In the genomic region with DNA sequence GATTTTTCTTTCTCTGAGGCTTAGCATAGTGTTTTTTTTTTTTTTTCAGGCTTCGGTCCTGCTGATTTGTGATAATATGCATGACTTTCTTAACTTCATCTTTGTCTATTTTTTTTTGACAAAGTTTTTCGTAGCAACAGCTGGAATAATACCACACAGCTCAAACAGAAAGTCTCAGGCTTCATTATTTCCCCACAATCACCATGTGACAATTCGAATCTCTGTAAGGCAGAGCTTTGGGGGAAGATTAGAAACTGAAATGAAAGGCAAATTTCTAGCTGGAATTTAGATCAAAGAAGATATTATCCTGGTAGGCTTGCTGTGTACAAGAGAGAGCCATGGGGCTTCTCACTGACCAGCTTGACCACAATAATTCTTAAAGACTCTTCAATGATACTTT, we compare ENCODE assay signal across 23 cellular contexts. TPM values are rescaled to one million over a fixed set of nuclear protein-coding genes. Genes with fewer than 3 reads are reported as not detected.
DNase-seq lines count a peak whose midpoint lies in the region; ATAC-seq and TF ChIP-seq lines count a peak whose summit lies in the region.
"Had no signal": no experiment of that assay in that cellular context is flagged by ENCODE, and none has a peak within 500 bp of the region (broad histone marks: within the 10 kb centered on the region; RNA-seq: fewer than 3 reads in every experiment).

No MANE protein-coding gene starts in this region.

- H3K9me3 ChIP-seq in heart right ventricle = peaks cover 0 to 7% (median 0%) of the 10 kb centered on the region in 11 donors
- no peaks in the 10 kb centered on the region for H3K9me3 ChIP-seq in right cardiac atrium (ENCODE audit: control insufficient read depth, low read length)
- H3K9me3 ChIP-seq in SJCRH30 (replicated peaks) = no peaks in the 10 kb centered on the region
- H3K9me3 ChIP-seq in spleen = no peaks in the 10 kb centered on the region
- no peaks in the 10 kb centered on the region for H3K9me3 ChIP-seq in CD4-positive, alpha-beta memory T cell (ENCODE audit: control insufficient read depth in 1 of 2, low read length in 2 of 2)
- H3K9me3 ChIP-seq: BE2C, SK-N-SH had no signal

- intact Hi-C loops in heart right ventricle (cut with DNase I) (loop anchor here in 4 of 10 donors (5.0 to 10.0 kb wide), 4 partner anchors 42 to 208 kb away; no protein-coding TSS in a partner anchor), right cardiac atrium (cut with DNase I) (no loop called here), spleen (cut with DNase I; ENCODE audit: low total_unique reads) (no loop called here)
- intact Hi-C loops in CD4-positive, alpha-beta memory T cell (cut with micrococcal nuclease) = no loop called here

- H3K4me3 Mint-ChIP-seq in CD4-positive, alpha-beta memory T cell = no peak overlapping the region
- H3K4me3 Mint-ChIP-seq: CD4-positive, alpha-beta T cell; HFFc6 had no signal

- CTCF ChIA-PET in CD4-positive, alpha-beta memory T cell (lab: Charles Lee; ENCODE audit: partially characterized antibody) = interaction anchor here (1.2 to 1.8 kb wide), 2 partner anchors 10 to 12 kb away, joined by 4 read pairs; no protein-coding TSS in a partner anchor

- ATAC-seq in heart right ventricle (no peak), right cardiac atrium (no peak)
- ATAC-seq: PC-3 had no signal

- H3K9me3 Mint-ChIP-seq in CD4-positive, alpha-beta memory T cell = peaks cover 0 to 5% (median 0%) of the 10 kb centered on the region in 8 donors

- no peak for TF ChIP-seq POLR2A in spleen (IDR thresholded peaks at IDR 0.05)

- POLR2A ChIA-PET in CD4-positive, alpha-beta memory T cell (lab: Charles Lee; ENCODE audit: partially characterized antibody) = interaction anchor here (0.8 to 2.1 kb wide), 5 partner anchors 14 to 55 kb away, joined by 3 to 9 read pairs (median 4); no protein-coding TSS in a partner anchor

- 49 to 62% methylated on average over 3 of the region's 3 CpGs for WGBS in heart right ventricle, 2 donors
- 44% methylated on average over 3 of the region's 3 CpGs for WGBS in right cardiac atrium
- 62 to 81% (median 68%) methylated on average over 3 of the region's 3 CpGs for WGBS in spleen, 5 donors

- DNase-seq in heart right ventricle (no peak), right cardiac atrium (no peak), SJCRH30 (peak; percentile 57 to 95), myocyte (ENCODE audit: low read depth) (peak; percentile 84), spleen (no peak), SIG-M5 (lab: John Stamatoyannopoulos, UW) (no peak)
- no peak for DNase-seq in activated CD8-positive, alpha-beta memory T cell treated with anti-CD3 and anti-CD28 coated beads for 24 hours
- no peak for DNase-seq in CD4-positive, alpha-beta memory T cell
- DNase-seq: 8988T; BE2C; Calu3; CD4-positive, alpha-beta T cell; DMS53; HFFc6; NCI-H1105; NCI-H1694 treated with DMSO at 0.1 percent for 48 hours; NCI-H2107; NCI-H226; NCI-H526 treated with DMSO at 0.1 percent for 48 hours; NK-92 treated with Interleukin-12 subunit alpha and Interleukin-12 subunit beta, amount 100 ng/mL, for 24 hours; PC-3; SK-N-SH had no signal

- H3K27ac ChIP-seq in heart right ventricle (peak overlapping the region in 6 of 10 donors; percentile 33 to 88 (median 53)), right cardiac atrium (ENCODE audit: low read length) (no peak overlapping the region), SJCRH30 (peak overlapping the region; percentile 86), spleen (peak overlapping the region in 5 of 8 donors; percentile 28 to 77 (median 75))
- no peak overlapping the region for H3K27ac ChIP-seq in CD4-positive, alpha-beta memory T cell (ENCODE audit: low read depth, low read length)

- H3K4me3 ChIP-seq in heart right ventricle (no peak overlapping the region), right cardiac atrium (ENCODE audit: low read length) (no peak overlapping the region), SJCRH30 (no peak overlapping the region), spleen (no peak overlapping the region)
- no peak overlapping the region for H3K4me3 ChIP-seq in CD4-positive, alpha-beta memory T cell (ENCODE audit: low read length in 2 of 2)

- H3K27me3 Mint-ChIP-seq in CD4-positive, alpha-beta memory T cell = no peaks in the 10 kb centered on the region
- H3K27me3 Mint-ChIP-seq: CD4-positive, alpha-beta T cell had no signal

- no peak overlapping the region for H3K27ac Mint-ChIP-seq in CD4-positive, alpha-beta memory T cell
- H3K27ac Mint-ChIP-seq: CD4-positive, alpha-beta T cell; HFFc6 had no signal

- H3K27me3 ChIP-seq in heart right ventricle (no peaks in the 10 kb centered on the region), right cardiac atrium (ENCODE audit: control insufficient read depth, insufficient read depth) (no peaks in the 10 kb centered on the region), SJCRH30 (no peaks in the 10 kb centered on the region), spleen (replicated peaks in 1 of 7) (peaks cover 0 to 4% (median 0%) of the 10 kb centered on the region in 7 donors)
- H3K27me3 ChIP-seq in CD4-positive, alpha-beta memory T cell (ENCODE audit: insufficient read depth, low read length) = no peaks in the 10 kb centered on the region
- H3K27me3 ChIP-seq: BE2C had no signal

- H3K4me1 ChIP-seq in heart right ventricle = peaks cover 7 to 53% (median 47%) of the 10 kb centered on the region in 9 donors
- peaks cover 8% of the 10 kb centered on the region for H3K4me1 ChIP-seq in right cardiac atrium (ENCODE audit: control insufficient read depth, insufficient read depth, low read length)
- peaks cover 56% of the 10 kb centered on the region for H3K4me1 ChIP-seq in SJCRH30
- peaks cover 11 to 42% (median 32%) of the 10 kb centered on the region in 6 donors for H3K4me1 ChIP-seq in spleen
- H3K4me1 ChIP-seq in CD4-positive, alpha-beta memory T cell (ENCODE audit: insufficient read depth, low read length) = no peaks in the 10 kb centered on the region
- H3K4me1 ChIP-seq: BE2C had no signal

- peaks cover 6 to 12% (median 7%) of the 10 kb centered on the region in 4 donors for H3K4me1 Mint-ChIP-seq in CD4-positive, alpha-beta memory T cell

- TF ChIP-seq CTCF in heart right ventricle (IDR thresholded peaks at IDR 0.05) = no peak
- no peak for TF ChIP-seq CTCF in spleen (IDR thresholded peaks at IDR 0.05 in 8 of 11, conservative IDR thresholded peaks at IDR 0.05 in 3 of 11)

- no peaks in the 10 kb centered on the region for H3K36me3 Mint-ChIP-seq in CD4-positive, alpha-beta memory T cell

- H3K36me3 ChIP-seq in heart right ventricle (no peaks in the 10 kb centered on the region), SJCRH30 (no peaks in the 10 kb centered on the region), spleen (no peaks in the 10 kb centered on the region)
- no peaks in the 10 kb centered on the region for H3K36me3 ChIP-seq in CD4-positive, alpha-beta memory T cell (ENCODE audit: insufficient read depth, low read length)
- H3K36me3 ChIP-seq: BE2C had no signal

RNA-seq across cellular contexts. Expression of a gene that starts 12.3 kb away (rescaled TPM):
- total RNA-seq in heart right ventricle (1 to 10 TPM in 3 of 10 donors, under 1 TPM in 7; 0.36 to 5.3 (median 0.75) TPM), right cardiac atrium (1 to 10 TPM in 2 of 4 donors, under 1 TPM in 2; 0.64 to 1.5 (median 0.89) TPM), myocyte (0.45 and 0.57 TPM in 2 replicates), spleen (10 to 100 TPM in 6 of 7 donors, 1 to 10 TPM in 1; 8.5 to 22.4 (median 17.5) TPM)
- polyA plus RNA-seq in heart right ventricle (under 1 TPM; 0.10 to 0.15 TPM), right cardiac atrium (0.14 TPM), spleen (1 to 10 TPM; 1.3 to 2.9 (median 2.3) TPM)
- 0.18 and 0.24 TPM in 2 replicates for total RNA-seq in SJCRH30 (2014; rRNA removed; shearing (Covaris generic))
- 0.38 TPM for polyA plus RNA-seq in myocyte (2012)
- total RNA-seq in CD4-positive, alpha-beta memory T cell = 100 to 1,000 TPM; 203 to 222 TPM
- polyA plus RNA-seq in CD4-positive, alpha-beta memory T cell = 100 to 1,000 TPM in 1 of 2 donors, 10 to 100 TPM in 1; 80.0 to 132 TPM
- total RNA-seq: Calu3, HFFc6, HT-29, PC-3 had no signal

Comparison
In these comparisons a context has a peak if more than half of its experiments do, and no peak if none do; other contexts are left out.
1. H3K27ac ChIP-seq: peak in heart right ventricle (6 of 10), SJCRH30 (single experiment) and spleen (5 of 8); none in right cardiac atrium (single experiment) and CD4-positive, alpha-beta memory T cell (single experiment).
2. DNase-seq: peak in SJCRH30 (2 of 2) and myocyte (single experiment); none in heart right ventricle (0 of 2), right cardiac atrium (0 of 3), spleen (single experiment), SIG-M5 (single experiment), activated CD8-positive, alpha-beta memory T cell treated with anti-CD3 and anti-CD28 coated beads for 24 hours (single experiment) and CD4-positive, alpha-beta memory T cell (0 of 5).
3. RNA of a gene that starts 12.3 kb away (total RNA-seq): 203 to 222 TPM in CD4-positive, alpha-beta memory T cell; 8.5 to 22.4 TPM in spleen, 0.64 to 1.5 TPM in right cardiac atrium, 0.36 to 5.3 TPM in heart right ventricle, 0.45 to 0.57 TPM in myocyte and 0.18 to 0.24 TPM in SJCRH30; every median in the first group is over 4 times any median in the second.